Comparison of ENCODE assay signal across 8 cellular contexts in genomic region chr6:160030103-160030502, GRCh38.
DNase-seq lines count a peak whose midpoint lies in the region; ATAC-seq and TF ChIP-seq lines count a peak whose summit lies in the region.

No MANE protein-coding gene starts in this region.

- peak; percentile 85 for DNase-seq in HCEC 1CT
- DNase-seq in SK-N-MC (ENCODE audit: low read depth, low spot score): peak; percentile 39
- peak; percentile 96 for DNase-seq in glomerular visceral epithelial cell (ENCODE audit: extremely low spot score)
- no peak for DNase-seq in osteocyte (ENCODE audit: extremely low spot score, unreplicated experiment)
- no peak for DNase-seq in activated CD4-positive, CD25-positive, alpha-beta regulatory T cell (lab: John Stamatoyannopoulos, UW)
- DNase-seq in NCI-H146 treated with DMSO at 0.1 percent for 48 hours (lab: John Stamatoyannopoulos, UW; ENCODE audit: unreplicated experiment): no peak
- DNase-seq in GM10266 (ENCODE audit: extremely low spot score): no peak

- H3K36me3 Mint-ChIP-seq in osteocyte (ENCODE audit: unreplicated experiment): peaks cover 48% of the 10 kb centered on the region

- H3K36me3 ChIP-seq in SK-N-MC (ENCODE audit: insufficient read depth, low read length): peaks cover 44% of the 10 kb centered on the region

- peak overlapping the region; percentile 96 for H3K27ac Mint-ChIP-seq in osteocyte (ENCODE audit: unreplicated experiment)

- H3K4me3 Mint-ChIP-seq in osteocyte (ENCODE audit: unreplicated experiment): peak overlapping the region; percentile 28

- no peaks in the 10 kb centered on the region for H3K27me3 Mint-ChIP-seq in osteocyte (ENCODE audit: unreplicated experiment)

- peak overlapping the region; percentile 87 for H3K27ac ChIP-seq in SK-N-MC

- H3K9me3 ChIP-seq in SK-N-MC (ENCODE audit: low read depth, low read length): no peaks in the 10 kb centered on the region

- H3K4me3 ChIP-seq in SK-N-MC: peak overlapping the region; percentile 35

- ATAC-seq in GM21528 (IDR thresholded peaks at IDR 0.05; ENCODE audit: low FRiP score, unreplicated experiment): no peak

- no peaks in the 10 kb centered on the region for H3K9me3 Mint-ChIP-seq in osteocyte (ENCODE audit: unreplicated experiment)

- peak overlapping the region; percentile 58 for H3K9ac ChIP-seq in SK-N-MC (ENCODE audit: insufficient read length)

- TF ChIP-seq CTCF in osteocyte (IDR thresholded peaks at IDR 0.05): peak; percentile 24
- no peak for TF ChIP-seq CTCF in GM10266 (IDR thresholded peaks at IDR 0.05; ENCODE audit: control insufficient read depth, insufficient read depth, low read depth, missing control alignments)

- H3K4me1 Mint-ChIP-seq in osteocyte (ENCODE audit: unreplicated experiment): peaks cover 45% of the 10 kb centered on the region

Comparison
In these comparisons a context has a peak if more than half of its experiments do, and no peak if none do; other contexts are left out.
1. DNase-seq: peak in HCEC 1CT (single experiment), SK-N-MC (single experiment) and glomerular visceral epithelial cell (single experiment); none in osteocyte (single experiment), activated CD4-positive, CD25-positive, alpha-beta regulatory T cell (0 of 4), NCI-H146 treated with DMSO at 0.1 percent for 48 hours (single experiment) and GM10266 (single experiment).